Comparison of ENCODE assay signal across 22 cellular contexts in genomic region chr17:4505187-4505586, GRCh38. TPM values are rescaled to one million over a fixed set of nuclear protein-coding genes. Genes with fewer than 3 reads are reported as not detected.
DNase-seq lines count a peak whose midpoint lies in the region; ATAC-seq and TF ChIP-seq lines count a peak whose summit lies in the region.
"Had no signal": no experiment of that assay in that cellular context is flagged by ENCODE, and none has a peak within 500 bp of the region (broad histone marks: within the 10 kb centered on the region; RNA-seq: fewer than 3 reads in every experiment).

No MANE protein-coding gene starts in this region.

- peaks cover 15% of the 10 kb centered on the region for H3K27me3 Mint-ChIP-seq in activated CD8-positive, alpha-beta T cell treated with anti-CD3 and anti-CD28 coated beads, Interleukin-2, amount 10 ng/mL, durations not matched to agents 7 days and 5 days (ENCODE audit: low read depth)
- peaks cover 20% of the 10 kb centered on the region for H3K27me3 Mint-ChIP-seq in activated CD8-positive, alpha-beta T cell treated with anti-CD3 and anti-CD28 coated beads for 36 hours

- peaks cover 2% of the 10 kb centered on the region; the same call in 1 of the 2 replicates for H3K27me3 ChIP-seq in PC-3 (ENCODE audit: low read length)
- H3K27me3 ChIP-seq in gastroesophageal sphincter = peaks cover 64% of the 10 kb centered on the region
- peaks cover 24% of the 10 kb centered on the region for H3K27me3 ChIP-seq in suprapubic skin

- H3K4me1 ChIP-seq in PC-3 (ENCODE audit: insufficient read depth, low read length) (peaks cover 17% of the 10 kb centered on the region), gastroesophageal sphincter (peaks cover 0 to 48% (median 6%) of the 10 kb centered on the region in 3 donors), suprapubic skin (peaks cover 19% of the 10 kb centered on the region)

- H3K9me3 Mint-ChIP-seq in activated CD8-positive, alpha-beta T cell treated with anti-CD3 and anti-CD28 coated beads, Interleukin-2, amount 10 ng/mL, durations not matched to agents 7 days and 5 days (ENCODE audit: insufficient read depth) = no peaks in the 10 kb centered on the region
- no peaks in the 10 kb centered on the region for H3K9me3 Mint-ChIP-seq in activated CD8-positive, alpha-beta T cell treated with anti-CD3 and anti-CD28 coated beads for 36 hours
- H3K9me3 Mint-ChIP-seq: nephron progenitor cell had no signal

- no peaks in the 10 kb centered on the region for H3F3A ChIP-seq in PC-3 (ENCODE audit: low read length, unreplicated experiment)

- no peaks in the 10 kb centered on the region for H3K9me2 ChIP-seq in PC-3 (replicated peaks; ENCODE audit: low read length)

- H3K27ac Mint-ChIP-seq in activated CD8-positive, alpha-beta T cell treated with anti-CD3 and anti-CD28 coated beads, Interleukin-2, amount 10 ng/mL, durations not matched to agents 7 days and 5 days = peak overlapping the region; percentile 87
- H3K27ac Mint-ChIP-seq in activated CD8-positive, alpha-beta T cell treated with anti-CD3 and anti-CD28 coated beads for 36 hours = no peak overlapping the region
- H3K27ac Mint-ChIP-seq: nephron progenitor cell had no signal

- no peaks in the 10 kb centered on the region for H3K9me3 ChIP-seq in PC-3 (ENCODE audit: low read length)
- H3K9me3 ChIP-seq in gastroesophageal sphincter = no peaks in the 10 kb centered on the region
- no peaks in the 10 kb centered on the region for H3K9me3 ChIP-seq in suprapubic skin
- H3K9me3 ChIP-seq: tibial artery had no signal

- no peaks in the 10 kb centered on the region for H3K36me3 Mint-ChIP-seq in activated CD8-positive, alpha-beta T cell treated with anti-CD3 and anti-CD28 coated beads, Interleukin-2, amount 10 ng/mL, durations not matched to agents 7 days and 5 days (ENCODE audit: low read depth)
- H3K36me3 Mint-ChIP-seq in activated CD8-positive, alpha-beta T cell treated with anti-CD3 and anti-CD28 coated beads for 36 hours (ENCODE audit: low read depth) = no peaks in the 10 kb centered on the region

- DNase-seq in activated CD8-positive, alpha-beta T cell treated with anti-CD3 and anti-CD28 coated beads, Interleukin-2, amount 10 ng/mL, durations not matched to agents 7 days and 5 days = no peak
- DNase-seq in activated CD8-positive, alpha-beta T cell treated with anti-CD3 and anti-CD28 coated beads for 36 hours = no peak
- DNase-seq in PC-3 = peak; percentile 53
- peak; percentile 37 for DNase-seq in renal cortical epithelial cell (ENCODE audit: low read depth)
- DNase-seq in caudate nucleus (lab: John Stamatoyannopoulos, UW) = no peak
- no peak for DNase-seq in suprapubic skin (ENCODE audit: low spot score in 2 of 2)
- DNase-seq: 8988T; activated CD8-positive, alpha-beta memory T cell treated with anti-CD3 and anti-CD28 coated beads for 24 hours; NCI-H187; nephron progenitor cell; NK-92 treated with Interleukin-12 subunit alpha and Interleukin-12 subunit beta, amount 100 ng/mL, for 24 hours; SHP77; stimulated activated CD4-positive, alpha-beta T cell treated with anti-CD3 and anti-CD28 coated beads, Interleukin-4, amount 100 ng/mL, for 1 hour; stimulated activated CD8-positive, alpha-beta memory T cell treated with anti-CD3 and anti-CD28 coated beads, Interleukin-4, amount 100 ng/mL, for 48 hours; tibial artery had no signal

- CTCF ChIA-PET in activated CD8-positive, alpha-beta T cell treated with anti-CD3 and anti-CD28 coated beads, Interleukin-2, amount 10 ng/mL, durations not matched to agents 7 days and 5 days (lab: Charles Lee) = interaction anchor here (1.0 to 3.0 kb wide), 2 partner anchors 22 to 84 kb away, joined by 3 to 19 read pairs; no protein-coding TSS in a partner anchor
- CTCF ChIA-PET in activated CD8-positive, alpha-beta T cell treated with anti-CD3 and anti-CD28 coated beads for 36 hours (lab: Charles Lee) = interaction anchor here (1.2 to 1.4 kb wide), 3 partner anchors 60 to 84 kb away, joined by 3 to 9 read pairs (median 4); no protein-coding TSS in a partner anchor
- CTCF ChIA-PET in PC-3 (lab: Charles Lee) = no interaction called here

- POLR2A ChIA-PET in activated CD8-positive, alpha-beta T cell treated with anti-CD3 and anti-CD28 coated beads, Interleukin-2, amount 10 ng/mL, durations not matched to agents 7 days and 5 days (lab: Charles Lee) = interaction anchor here (1.0 to 1.6 kb wide), 5 partner anchors 11 to 443 kb away, joined by 3 to 6 read pairs (median 3); partner anchors contain the start of genes PFN1 and SPNS3
- POLR2A ChIA-PET in activated CD8-positive, alpha-beta T cell treated with anti-CD3 and anti-CD28 coated beads for 36 hours (lab: Charles Lee) = interaction anchor here (1.6 kb wide), 1 partner anchor 12 kb away, joined by 4 read pairs; no protein-coding TSS in a partner anchor
- POLR2A ChIA-PET in PC-3 (lab: Charles Lee; ENCODE audit: unreplicated experiment) = interaction anchor here (0.5 kb wide), 1 partner anchor 294 kb away, joined by 12 read pairs; no protein-coding TSS in a partner anchor

- TF ChIP-seq CTCF in activated CD8-positive, alpha-beta T cell treated with anti-CD3 and anti-CD28 coated beads for 36 hours (IDR thresholded peaks at IDR 0.05) = no peak
- TF ChIP-seq CTCF in PC-3 (conservative IDR thresholded peaks at IDR 0.05; ENCODE audit: low read depth, low read length) (no peak), gastroesophageal sphincter (IDR thresholded peaks at IDR 0.05) (no peak), suprapubic skin (IDR thresholded peaks at IDR 0.05) (no peak)

- H3K4me1 Mint-ChIP-seq in activated CD8-positive, alpha-beta T cell treated with anti-CD3 and anti-CD28 coated beads, Interleukin-2, amount 10 ng/mL, durations not matched to agents 7 days and 5 days (ENCODE audit: low read depth) = peaks cover 84% of the 10 kb centered on the region
- peaks cover 39% of the 10 kb centered on the region for H3K4me1 Mint-ChIP-seq in activated CD8-positive, alpha-beta T cell treated with anti-CD3 and anti-CD28 coated beads for 36 hours (ENCODE audit: low read depth)

- H3K4me3 ChIP-seq in PC-3 (ENCODE audit: low read length) (no peak overlapping the region), gastroesophageal sphincter (no peak overlapping the region), suprapubic skin (no peak overlapping the region)
- H3K4me3 ChIP-seq: tibial artery had no signal

- H4K20me1 ChIP-seq in PC-3 (ENCODE audit: low read length) = no peaks in the 10 kb centered on the region

- H3K27ac ChIP-seq in PC-3 (ENCODE audit: low read length) (no peak overlapping the region), gastroesophageal sphincter (peak overlapping the region in 3 of 4 donors; percentile 3 to 32 (median 14)), caudate nucleus (ENCODE audit: low read depth, low read length) (no peak overlapping the region), suprapubic skin (no peak overlapping the region)
- H3K27ac ChIP-seq: C4-2B, tibial artery had no signal

- TF ChIP-seq POLR2A in gastroesophageal sphincter (IDR thresholded peaks at IDR 0.05) (no peak), suprapubic skin (IDR thresholded peaks at IDR 0.05) (no peak)

- H3K4me2 ChIP-seq in PC-3 (ENCODE audit: low read length) = no peak overlapping the region

- H3K36me3 ChIP-seq in PC-3 (ENCODE audit: low read depth, low read length) (no peaks in the 10 kb centered on the region), gastroesophageal sphincter (no peaks in the 10 kb centered on the region), suprapubic skin (no peaks in the 10 kb centered on the region)
- H3K36me3 ChIP-seq: tibial artery had no signal

- no peak for TF ChIP-seq EP300 in gastroesophageal sphincter (IDR thresholded peaks at IDR 0.05)
- TF ChIP-seq EP300 in suprapubic skin (IDR thresholded peaks at IDR 0.05) = no peak

- no TSS peak for BruUV-seq in PC-3 (replicated peaks; lab: Mats Ljungman, UMichigan)

- H2AFZ ChIP-seq in PC-3 (ENCODE audit: low read length) = no peak overlapping the region

- H3K79me2 ChIP-seq in PC-3 (ENCODE audit: low read length) = no peaks in the 10 kb centered on the region

- ATAC-seq in activated CD8-positive, alpha-beta T cell treated with anti-CD3 and anti-CD28 coated beads, Interleukin-2, amount 10 ng/mL, durations not matched to agents 7 days and 5 days = no peak
- ATAC-seq in activated CD8-positive, alpha-beta T cell treated with anti-CD3 and anti-CD28 coated beads for 36 hours = no peak
- ATAC-seq in PC-3 (peak; percentile 35; the same call in 1 of the 2 replicates), gastroesophageal sphincter (no peak), GM18498 (IDR thresholded peaks at IDR 0.05; ENCODE audit: unreplicated experiment) (no peak)
- ATAC-seq: sciatic nerve had no signal

- intact Hi-C loops in activated CD8-positive, alpha-beta T cell treated with anti-CD3 and anti-CD28 coated beads for 36 hours (cut with micrococcal nuclease) = no loop called here
- intact Hi-C loops in PC-3 (cut with micrococcal nuclease) = no loop called here

- no peak overlapping the region for H3K4me3 Mint-ChIP-seq in activated CD8-positive, alpha-beta T cell treated with anti-CD3 and anti-CD28 coated beads, Interleukin-2, amount 10 ng/mL, durations not matched to agents 7 days and 5 days
- no peak overlapping the region for H3K4me3 Mint-ChIP-seq in activated CD8-positive, alpha-beta T cell treated with anti-CD3 and anti-CD28 coated beads for 36 hours
- H3K4me3 Mint-ChIP-seq: nephron progenitor cell had no signal

- H3K9ac ChIP-seq in PC-3 (ENCODE audit: low read length) = no peak overlapping the region

- no CpG with 5 or more reads among the region's 5 CpGs for WGBS in gastroesophageal sphincter (ENCODE audit: low coverage in 1 of 2), 2 donors
- 86% methylated on average over 1 of the region's 5 CpGs for WGBS in suprapubic skin

RNA-seq across cellular contexts. Expression of gene SPNS2, which starts 6.5 kb away (rescaled TPM):
- total RNA-seq in activated CD8-positive, alpha-beta T cell treated with anti-CD3 and anti-CD28 coated beads, Interleukin-2, amount 10 ng/mL, durations not matched to agents 7 days and 5 days = 1 to 10 TPM; 4.0 to 4.2 TPM
- 1 to 10 TPM in 1 of 2 experiments, under 1 TPM in 1; 0.95 to 1.2 TPM for total RNA-seq in activated CD8-positive, alpha-beta T cell treated with anti-CD3 and anti-CD28 coated beads for 36 hours
- total RNA-seq in PC-3 (2014; rRNA removed) = 2.6 and 7.9 TPM in 2 replicates
- total RNA-seq in gastroesophageal sphincter = 10 to 100 TPM; 10.4 to 17.4 (median 16.4) TPM
- total RNA-seq in renal cortical epithelial cell = 151 and 225 TPM in 2 replicates
- total RNA-seq in suprapubic skin = 10 to 100 TPM; 25.1 to 76.3 (median 49.6) TPM

RNA-seq across cellular contexts. Expression of gene MYBBP1A, which starts 50.0 kb away (rescaled TPM):
- 10 to 100 TPM; 70.7 to 76.7 TPM for total RNA-seq in activated CD8-positive, alpha-beta T cell treated with anti-CD3 and anti-CD28 coated beads, Interleukin-2, amount 10 ng/mL, durations not matched to agents 7 days and 5 days
- 100 to 1,000 TPM; 104 to 107 TPM for total RNA-seq in activated CD8-positive, alpha-beta T cell treated with anti-CD3 and anti-CD28 coated beads for 36 hours
- total RNA-seq in PC-3 (2014; rRNA removed) = 155 and 171 TPM in 2 replicates
- total RNA-seq in gastroesophageal sphincter = 10 to 100 TPM; 19.1 to 46.4 (median 40.9) TPM
- total RNA-seq in renal cortical epithelial cell = 33.5 and 44.5 TPM in 2 replicates
- total RNA-seq in suprapubic skin = 100 to 1,000 TPM in 1 of 4 donors, 10 to 100 TPM in 3; 73.4 to 127 (median 83.8) TPM

RNA-seq across cellular contexts. Expression of gene GGT6, which starts 55.2 kb away (rescaled TPM):
- total RNA-seq in activated CD8-positive, alpha-beta T cell treated with anti-CD3 and anti-CD28 coated beads, Interleukin-2, amount 10 ng/mL, durations not matched to agents 7 days and 5 days = not detected
- total RNA-seq in activated CD8-positive, alpha-beta T cell treated with anti-CD3 and anti-CD28 coated beads for 36 hours = not detected
- total RNA-seq in PC-3 (2014; rRNA removed) (not detected in 2 replicates), gastroesophageal sphincter (1 to 10 TPM in 1 of 4 donors, under 1 TPM in 2, not detected in 1; 0.27 to 5.9 (median 0.47) TPM), renal cortical epithelial cell (0.05 TPM in 1 of 2 replicates, not detected in the other), suprapubic skin (100 to 1,000 TPM in 3 of 4 donors, 10 to 100 TPM in 1; 64.6 to 187 (median 134) TPM)
- total RNA-seq: cerebellum; M059J; sciatic nerve; T-helper 1 cell treated with Interleukin-12 subunit alpha and Interleukin-12 subunit beta and Interleukin-4 antibody, amounts not matched to agents 30 ng/mL and 1 ng/mL, for 36 hours had no signal

Comparison
In these comparisons a context has a peak if more than half of its experiments do, and no peak if none do; other contexts are left out.
1. DNase-seq: peak in PC-3 (single experiment) and renal cortical epithelial cell (single experiment); none in activated CD8-positive, alpha-beta T cell treated with anti-CD3 and anti-CD28 coated beads, Interleukin-2, amount 10 ng/mL, durations not matched to agents 7 days and 5 days (single experiment), activated CD8-positive, alpha-beta T cell treated with anti-CD3 and anti-CD28 coated beads for 36 hours (single experiment), caudate nucleus (0 of 61) and suprapubic skin (0 of 2).
2. H3K27ac ChIP-seq: peak in gastroesophageal sphincter (3 of 4); none in PC-3 (single experiment), caudate nucleus (single experiment) and suprapubic skin (single experiment).
3. RNA of gene GGT6, which starts 55.2 kb away (total RNA-seq): 64.6 to 187 TPM in suprapubic skin; 0.27 to 5.9 TPM in gastroesophageal sphincter, 0.05 TPM in renal cortical epithelial cell, not detected in activated CD8-positive, alpha-beta T cell treated with anti-CD3 and anti-CD28 coated beads, Interleukin-2, amount 10 ng/mL, durations not matched to agents 7 days and 5 days, not detected in activated CD8-positive, alpha-beta T cell treated with anti-CD3 and anti-CD28 coated beads for 36 hours and not detected in PC-3; every median in the first group is over 4 times any median in the second.